11 cellular contexts compared by ENCODE assay signal in genomic region chr6:124964764-124965105, GRCh38. TPM values are rescaled to one million over a fixed set of nuclear protein-coding genes. Genes with fewer than 3 reads are reported as not detected.
DNase-seq lines count a peak whose midpoint lies in the region; ATAC-seq, FAIRE-seq and TF ChIP-seq lines count a peak whose summit lies in the region.
"Had no signal": no experiment of that assay in that cellular context is flagged by ENCODE, and none has a peak within 500 bp of the region (broad histone marks: within the 10 kb centered on the region; RNA-seq: fewer than 3 reads in every experiment).

No MANE protein-coding gene starts in this region.

- peak overlapping the region; percentile 94 for H3K27ac ChIP-seq in RWPE2 (ENCODE audit: poor library complexity, severe bottlenecking)
- H3K27ac ChIP-seq in parathyroid adenoma: peak overlapping the region; percentile 94

- FAIRE-seq in D721Med (lab: Jason Lieb, UNC): no peak

- peak; percentile 18 for DNase-seq in AG10803 (ENCODE audit: low read depth)
- DNase-seq in RWPE2 (ENCODE audit: low spot score): no peak
- DNase-seq in fibroblast of pulmonary artery (ENCODE audit: low read depth): peak; percentile 37
- DNase-seq in G401 (ENCODE audit: low spot score): no peak
- no peak for DNase-seq in D721Med (ENCODE audit: insufficient read length, low spot score)
- DNase-seq in AML-193 (lab: John Stamatoyannopoulos, UW): no peak
- DNase-seq: CD4-positive, alpha-beta memory T cell; NCI-H2029; T1000 had no signal

- no peak for ATAC-seq in RWPE2 (ENCODE audit: low read depth)
- ATAC-seq in GM21825 (IDR thresholded peaks at IDR 0.05; ENCODE audit: unreplicated experiment): no peak

- TF ChIP-seq CTCF in AG10803 (conservative IDR thresholded peaks at IDR 0.05; ENCODE audit: low read length) (no peak), RWPE2 (IDR thresholded peaks at IDR 0.05; ENCODE audit: poor library complexity, severe bottlenecking) (no peak), fibroblast of pulmonary artery (IDR thresholded peaks at IDR 0.05; ENCODE audit: low read length, missing control alignments) (no peak), parathyroid adenoma (IDR thresholded peaks at IDR 0.05) (no peak), D721Med (IDR thresholded peaks at IDR 0.05; ENCODE audit: insufficient read depth, missing control alignments) (no peak)

- H3K9me3 ChIP-seq in RWPE2 (ENCODE audit: severe bottlenecking): no peaks in the 10 kb centered on the region
- no peaks in the 10 kb centered on the region for H3K9me3 ChIP-seq in parathyroid adenoma (ENCODE audit: control insufficient read depth, low read length)

- H3K27me3 ChIP-seq in RWPE2 (ENCODE audit: insufficient read depth, poor library complexity, severe bottlenecking) (no peaks in the 10 kb centered on the region), parathyroid adenoma (ENCODE audit: control insufficient read depth, insufficient read depth, low read length) (no peaks in the 10 kb centered on the region)

- in situ Hi-C loops in G401 (cut with HindIII; ENCODE audit: low sequenced_read_pairs): no loop called here

- H3K36me3 ChIP-seq in RWPE2 (ENCODE audit: low read depth): peaks cover 50% of the 10 kb centered on the region
- peaks cover 13% of the 10 kb centered on the region for H3K36me3 ChIP-seq in parathyroid adenoma (ENCODE audit: control insufficient read depth, insufficient read depth, low read length)

- peak overlapping the region; percentile 5 for H2AFZ ChIP-seq in parathyroid adenoma

- H3K4me1 ChIP-seq in RWPE2 (ENCODE audit: insufficient read depth, poor library complexity, severe bottlenecking) (peaks cover 43% of the 10 kb centered on the region), parathyroid adenoma (peaks cover 21% of the 10 kb centered on the region)

- peak overlapping the region; percentile 78 for H3K4me2 ChIP-seq in parathyroid adenoma (ENCODE audit: low read length)

- H3K4me3 ChIP-seq in AG10803 (ENCODE audit: low read length): peak overlapping the region; percentile 74
- peak overlapping the region; percentile 91 for H3K4me3 ChIP-seq in RWPE2 (ENCODE audit: severe bottlenecking)
- peak overlapping the region; percentile 84 for H3K4me3 ChIP-seq in fibroblast of pulmonary artery (replicated peaks; ENCODE audit: low read depth, low read length)
- peak overlapping the region; percentile 98 for H3K4me3 ChIP-seq in parathyroid adenoma (ENCODE audit: low read depth, low read length)

- peaks cover 46% of the 10 kb centered on the region for H3K79me2 ChIP-seq in parathyroid adenoma

- no peak overlapping the region for H3K9ac ChIP-seq in parathyroid adenoma

RNA-seq across cellular contexts. Expression of gene RNF217, which starts 2.5 kb away (rescaled TPM):
- total RNA-seq in G401 (2014; rRNA removed; shearing (Covaris generic)): 8.2 and 22.8 TPM in 2 replicates

Comparison
In these comparisons a context has a peak if more than half of its experiments do, and no peak if none do; other contexts are left out.
1. DNase-seq: peak in AG10803 (single experiment) and fibroblast of pulmonary artery (single experiment); none in RWPE2 (single experiment), G401 (single experiment), D721Med (single experiment) and AML-193 (0 of 2).
2. Peak in every context shown above with its lines, with median percentiles within 50 percentile points of each other: H3K4me3 ChIP-seq.